9 cellular contexts compared by ENCODE assay signal in the genomic region with DNA sequence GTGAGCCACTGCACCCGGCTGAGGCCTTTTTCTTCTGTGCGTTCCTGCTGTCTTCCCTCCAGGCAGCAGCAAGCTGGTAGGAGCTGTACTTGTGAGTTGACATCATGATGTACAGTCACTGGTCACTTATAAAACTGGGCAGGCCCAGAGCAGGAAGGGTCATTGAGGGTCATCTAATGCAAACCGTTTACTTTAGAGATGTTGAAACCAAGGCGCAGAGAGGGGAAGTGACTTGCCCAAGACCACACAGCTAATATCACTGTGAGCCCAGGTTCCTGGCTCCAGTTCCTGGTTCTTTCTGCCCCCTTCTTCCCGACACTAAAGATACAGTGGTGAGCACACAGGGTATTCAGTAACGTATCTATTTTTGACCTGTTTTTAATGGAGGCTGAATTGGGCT. TPM values are rescaled to one million over a fixed set of nuclear protein-coding genes. Genes with fewer than 3 reads are reported as not detected.
DNase-seq lines count a peak whose midpoint lies in the region; ATAC-seq and TF ChIP-seq lines count a peak whose summit lies in the region.
"Had no signal": no experiment of that assay in that cellular context is flagged by ENCODE, and none has a peak within 500 bp of the region (broad histone marks: within the 10 kb centered on the region; RNA-seq: fewer than 3 reads in every experiment).

No MANE protein-coding gene starts in this region.

- DNase-seq in CD14-positive monocyte (ENCODE audit: low spot score): peak; percentile 91
- peak; percentile 41 for DNase-seq in HuH-7 (ENCODE audit: low spot score)
- DNase-seq in lung (ENCODE audit: low spot score): no peak
- DNase-seq in AG08396 (ENCODE audit: low spot score): no peak
- no peak for DNase-seq in HK-2 (ENCODE audit: unreplicated experiment)
- DNase-seq in iPS-NIHi11 (ENCODE audit: low spot score): no peak
- no peak for DNase-seq in cortex of kidney (lab: John Stamatoyannopoulos, UW)
- DNase-seq: transverse colon had no signal

- H3K36me3 Mint-ChIP-seq in CD14-positive monocyte: peaks cover 0 to 13% of the 10 kb centered on the region in 2 donors
- H3K36me3 Mint-ChIP-seq in activated naive CD8-positive, alpha-beta T cell: peaks cover 5% of the 10 kb centered on the region

- peak overlapping the region in 1 of 2 donors; percentile 32 for H3K27ac ChIP-seq in lung (ENCODE audit: low read depth in 1 of 2, low read length in 1 of 2)

- H3K27me3 Mint-ChIP-seq in CD14-positive monocyte (ENCODE audit: low read depth in 3 of 3): peaks cover 0 to 5% (median 0%) of the 10 kb centered on the region in 3 donors
- no peaks in the 10 kb centered on the region for H3K27me3 Mint-ChIP-seq in activated naive CD8-positive, alpha-beta T cell

- H3K4me1 Mint-ChIP-seq in CD14-positive monocyte: peaks cover 79% of the 10 kb centered on the region
- H3K4me1 Mint-ChIP-seq in activated naive CD8-positive, alpha-beta T cell (ENCODE audit: low read depth): peaks cover 80% of the 10 kb centered on the region

- H3K4me3 ChIP-seq in lung: no peak overlapping the region
- H3K4me3 ChIP-seq: transverse colon had no signal

- peak; percentile 16 for ATAC-seq in lung (ENCODE audit: insufficient read depth, low FRiP score)

- intact Hi-C loops in CD14-positive monocyte (cut with micrococcal nuclease): loop anchor here in 1 of 2 donors (1.0 to 2.0 kb wide), 2 partner anchors 8 to 15 kb away; no protein-coding TSS in a partner anchor

- peak overlapping the region; percentile 51 to 72 for H3K4me3 Mint-ChIP-seq in CD14-positive monocyte
- H3K4me3 Mint-ChIP-seq in activated naive CD8-positive, alpha-beta T cell: peak overlapping the region; percentile 48

- peaks cover 6 to 17% of the 10 kb centered on the region in 2 donors for H3K4me1 ChIP-seq in lung (ENCODE audit: control insufficient read depth in 2 of 2, insufficient read depth in 2 of 2, low read length in 2 of 2)

- H3K9me3 Mint-ChIP-seq in CD14-positive monocyte: peaks cover 0 to 2% (median 0%) of the 10 kb centered on the region in 7 donors
- no peaks in the 10 kb centered on the region for H3K9me3 Mint-ChIP-seq in activated naive CD8-positive, alpha-beta T cell (ENCODE audit: low read depth)

- no peaks in the 10 kb centered on the region for H3K36me3 ChIP-seq in lung (ENCODE audit: control insufficient read depth in 2 of 2, insufficient read depth in 2 of 2, low read length in 2 of 2)
- H3K36me3 ChIP-seq: transverse colon had no signal

- no peaks in the 10 kb centered on the region for H3K27me3 ChIP-seq in lung (ENCODE audit: control insufficient read depth, insufficient read depth)
- H3K27me3 ChIP-seq: transverse colon had no signal

- TF ChIP-seq CTCF in CD14-positive monocyte (IDR thresholded peaks at IDR 0.05) (no peak), lung (IDR thresholded peaks at IDR 0.05; ENCODE audit: control extremely low read depth, extremely low read depth) (no peak)

- 43 to 66% methylated on average over 6 of the region's 6 CpGs for WGBS in lung, 2 donors

- H3K27ac Mint-ChIP-seq in CD14-positive monocyte: peak overlapping the region; percentile 96 to 99 (median 97)
- H3K27ac Mint-ChIP-seq in activated naive CD8-positive, alpha-beta T cell: peak overlapping the region; percentile 99

- H3K9me3 ChIP-seq in lung (ENCODE audit: control insufficient read depth in 2 of 2, insufficient read depth in 1 of 2, low read length in 1 of 2): no peaks in the 10 kb centered on the region
- H3K9me3 ChIP-seq: transverse colon had no signal

RNA-seq across cellular contexts. Expression of a gene that starts 27.3 kb away (rescaled TPM):
- 10 to 100 TPM in 1 of 2 donors, 1 to 10 TPM in 1; 10.0 to 14.6 TPM for polyA plus RNA-seq in CD14-positive monocyte
- 10 to 100 TPM; 32.7 to 51.4 TPM for total RNA-seq in lung
- 10 to 100 TPM in 1 of 2 donors, 1 to 10 TPM in 1; 3.9 to 31.4 TPM for polyA plus RNA-seq in lung

Comparison
In these comparisons a context has a peak if more than half of its experiments do, and no peak if none do; other contexts are left out.
1. DNase-seq: peak in CD14-positive monocyte (single experiment) and HuH-7 (single experiment); none in lung (single experiment), AG08396 (single experiment), HK-2 (single experiment), iPS-NIHi11 (single experiment) and cortex of kidney (single experiment).